ENCODE assay signal across 16 cellular contexts in the genomic region with DNA sequence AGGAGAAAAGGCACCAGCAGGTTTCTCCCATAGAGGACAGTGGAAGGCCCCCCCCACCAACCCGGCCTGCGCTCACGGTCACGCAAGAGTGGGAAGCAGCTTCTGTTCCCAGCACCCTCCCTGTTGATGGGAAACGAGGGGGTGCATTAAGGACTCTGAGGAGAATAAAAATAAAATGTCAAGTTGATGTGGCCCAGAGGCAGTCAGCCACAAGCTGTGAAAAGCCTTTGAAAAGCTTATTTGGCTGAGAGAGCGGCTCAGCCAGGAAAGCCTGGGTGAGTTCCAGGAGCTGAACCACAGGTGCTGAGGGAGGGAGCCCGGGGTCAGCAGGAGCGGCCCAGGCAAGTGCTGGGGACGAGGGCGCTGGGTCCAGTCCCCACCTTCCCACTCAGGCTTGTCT. TPM values are rescaled to one million over a fixed set of nuclear protein-coding genes. Genes with fewer than 3 reads are reported as not detected.
DNase-seq lines count a peak whose midpoint lies in the region; ATAC-seq and TF ChIP-seq lines count a peak whose summit lies in the region.
"Had no signal": no experiment of that assay in that cellular context is flagged by ENCODE, and none has a peak within 500 bp of the region (broad histone marks: within the 10 kb centered on the region; RNA-seq: fewer than 3 reads in every experiment).

No MANE protein-coding gene starts in this region.

- BruUV-seq in Caco-2 (replicated peaks; lab: Mats Ljungman, UMichigan): no TSS peak

- H3K36me3 Mint-ChIP-seq in Caco-2 (ENCODE audit: insufficient read depth, unreplicated experiment): peaks cover 37% of the 10 kb centered on the region

- POLR2A ChIA-PET in Caco-2 (lab: Charles Lee): no interaction called here

- H3K27ac Mint-ChIP-seq in Caco-2 (ENCODE audit: unreplicated experiment): no peak overlapping the region

- H3K9me3 Mint-ChIP-seq in Caco-2 (ENCODE audit: unreplicated experiment): no peaks in the 10 kb centered on the region
- H3K9me3 Mint-ChIP-seq: activated T-cell treated with anti-CD3 and anti-CD28 coated beads, Interleukin-2, amount 50 U/mL, for 72 hours; central memory CD8-positive, alpha-beta T cell had no signal

- no peaks in the 10 kb centered on the region for H3K9me3 ChIP-seq in gastrocnemius medialis
- no peaks in the 10 kb centered on the region for H3K9me3 ChIP-seq in Caco-2

- TF ChIP-seq CTCF in gastrocnemius medialis (IDR thresholded peaks at IDR 0.05 in 4 of 5, conservative IDR thresholded peaks at IDR 0.05 in 1 of 5) (no peak), Caco-2 (IDR thresholded peaks at IDR 0.05; ENCODE audit: insufficient read depth in 1 of 2, low read depth in 1 of 2, low read length in 1 of 2, severe bottlenecking in 1 of 2, unreplicated experiment in 1 of 2) (no peak)

- intact Hi-C loops in left ventricle myocardium superior (cut with micrococcal nuclease) (no loop called here), gastrocnemius medialis (cut with DNase I; ENCODE audit: low total_unique reads) (no loop called here), Caco-2 (cut with micrococcal nuclease; ENCODE audit: unreplicated experiment) (no loop called here)

- H3K4me1 Mint-ChIP-seq in Caco-2 (ENCODE audit: low read depth, unreplicated experiment): peaks cover 13% of the 10 kb centered on the region

- H3K4me3 ChIP-seq in gastrocnemius medialis (no peak overlapping the region), Caco-2 (ENCODE audit: low read depth, low read length) (no peak overlapping the region)

- no peak for TF ChIP-seq POLR2A in gastrocnemius medialis (IDR thresholded peaks at IDR 0.05)

- DNase-seq in NCI-H1417 (lab: John Stamatoyannopoulos, UW): peak in 2 of 3 experiments; percentile 7 to 65
- no peak for DNase-seq in NCI-H1417 treated with DMSO at 0.1 percent for 48 hours (lab: John Stamatoyannopoulos, UW)
- DNase-seq in left ventricle myocardium superior: peak; percentile 69
- peak in 1 of 2 donors; percentile 75 for DNase-seq in gastrocnemius medialis
- DNase-seq in Caco-2: no peak
- DNase-seq: activated T-cell treated with anti-CD3 and anti-CD28 coated beads, Interleukin-2, amount 50 U/mL, for 72 hours; DND-41; NCI-H526 treated with DMSO at 0.1 percent for 48 hours; stimulated activated CD4-positive, alpha-beta T cell treated with anti-CD3 and anti-CD28 coated beads, Interleukin-4, amount 100 ng/mL, for 24 hours had no signal

- H3K27me3 ChIP-seq in gastrocnemius medialis: no peaks in the 10 kb centered on the region
- no peaks in the 10 kb centered on the region for H3K27me3 ChIP-seq in Caco-2 (replicated peaks; ENCODE audit: control insufficient read depth, insufficient read depth, low read length)

- ATAC-seq in SK-N-SH treated with all-trans-retinoic acid at 6 μM for 48 hours (no peak), left ventricle myocardium superior (peak; percentile 58), gastrocnemius medialis (no peak), HG03280 (IDR thresholded peaks at IDR 0.05; ENCODE audit: unreplicated experiment) (no peak), HG03439 (IDR thresholded peaks at IDR 0.05; ENCODE audit: unreplicated experiment) (no peak)
- ATAC-seq: activated T-cell treated with anti-CD3 and anti-CD28 coated beads, Interleukin-2, amount 50 U/mL, for 72 hours had no signal

- CTCF ChIA-PET in Caco-2 (lab: Charles Lee): interaction anchor here (2.6 kb wide), 1 partner anchor 11 kb away, joined by 11 read pairs; no protein-coding TSS in a partner anchor

- H3K27ac ChIP-seq in gastrocnemius medialis: peak overlapping the region; percentile 88 to 98 (median 94)

- H3K4me3 Mint-ChIP-seq in Caco-2 (ENCODE audit: unreplicated experiment): no peak overlapping the region
- H3K4me3 Mint-ChIP-seq: activated T-cell treated with anti-CD3 and anti-CD28 coated beads, Interleukin-2, amount 50 U/mL, for 72 hours; central memory CD8-positive, alpha-beta T cell had no signal

- in situ Hi-C loops in gastrocnemius medialis (cut with MboI; ENCODE audit: low sequenced_read_pairs in 4 of 4): no loop called here

- no peaks in the 10 kb centered on the region for H3K27me3 Mint-ChIP-seq in Caco-2 (ENCODE audit: insufficient read depth, unreplicated experiment)
- H3K27me3 Mint-ChIP-seq: central memory CD8-positive, alpha-beta T cell had no signal

- peaks cover 82 to 85% of the 10 kb centered on the region in 2 donors for H3K4me1 ChIP-seq in gastrocnemius medialis
- H3K4me1 ChIP-seq in Caco-2: peaks cover 16% of the 10 kb centered on the region

- H3K36me3 ChIP-seq in gastrocnemius medialis (peaks cover 0 to 15% of the 10 kb centered on the region in 2 donors), Caco-2 (ENCODE audit: control insufficient read depth, insufficient read depth, low read length) (no peaks in the 10 kb centered on the region)

TF ChIP-seq in SK-N-SH treated with all-trans-retinoic acid at 6 μM for 48 hours, 23 proteins besides CTCF, POLR2A, EP300 and RAD21:
- TF ChIP-seq SNAI2 (CRISPR knock-in tag; IDR thresholded peaks at IDR 0.05): no peak
- TF ChIP-seq ZNF8 (CRISPR knock-in tag; IDR thresholded peaks at IDR 0.05): no peak
- TF ChIP-seq ZFP3 (CRISPR knock-in tag; IDR thresholded peaks at IDR 0.05): no peak
- TF ChIP-seq PATZ1 (CRISPR knock-in tag; IDR thresholded peaks at IDR 0.05; ENCODE audit: borderline replicate concordance): 0 out of 2 replicates have a peak, but pooled peaks have one; percentile 20
- TF ChIP-seq ZNF565 (CRISPR knock-in tag; conservative IDR thresholded peaks at IDR 0.05; ENCODE audit: low read depth): no peak
- TF ChIP-seq ISL1 (CRISPR knock-in tag; IDR thresholded peaks at IDR 0.05): peak; percentile 68

RNA-seq across cellular contexts. Expression of gene SPATA32, which starts 26.9 kb away (rescaled TPM):
- total RNA-seq in left ventricle myocardium superior (not detected), gastrocnemius medialis (not detected), Caco-2 (2022) (not detected in 2 replicates)
- total RNA-seq: fibroblast of villous mesenchyme, kidney epithelial cell, osteocyte had no signal

RNA-seq across cellular contexts. Expression of gene MAP3K14, which starts 28.0 kb away (rescaled TPM):
- total RNA-seq in left ventricle myocardium superior: 16.6 TPM
- 10 to 100 TPM; 18.0 to 62.8 (median 34.0) TPM for total RNA-seq in gastrocnemius medialis
- total RNA-seq in Caco-2 (2022): 10.0 and 11.7 TPM in 2 replicates

Comparison
In these comparisons a context has a peak if more than half of its experiments do, and no peak if none do; other contexts are left out.
1. DNase-seq: peak in NCI-H1417 (2 of 3) and left ventricle myocardium superior (single experiment); none in NCI-H1417 treated with DMSO at 0.1 percent for 48 hours (single experiment) and Caco-2 (0 of 2).